In the genomic region with DNA sequence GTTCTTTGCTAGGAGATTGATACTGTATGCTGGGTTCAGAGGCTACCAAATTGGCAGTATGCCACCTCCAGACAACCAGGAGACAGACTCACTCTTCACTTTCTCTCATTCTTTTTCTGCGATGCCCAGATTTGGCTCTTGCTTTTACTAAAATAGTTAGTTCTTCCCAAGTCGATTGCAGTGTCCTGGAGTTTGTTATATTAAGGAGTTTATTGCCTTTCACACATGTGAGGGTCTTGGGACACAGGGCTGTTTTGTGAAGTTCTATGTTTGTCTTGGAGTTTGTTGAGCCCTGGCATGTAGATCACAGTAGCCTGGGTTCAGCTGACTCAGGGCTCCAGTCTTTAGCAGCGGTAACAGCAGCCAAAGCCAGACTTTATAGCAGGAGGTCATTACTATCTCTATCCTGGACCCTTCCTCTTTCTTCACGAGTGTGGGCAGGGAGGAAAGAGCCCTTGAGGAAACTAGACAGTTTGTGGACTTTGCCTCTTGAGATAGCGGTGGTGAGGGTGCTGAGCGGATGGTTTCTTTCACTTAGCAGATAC, we compare ENCODE assay signal across 8 cellular contexts. TPM values are rescaled to one million over a fixed set of nuclear protein-coding genes. Genes with fewer than 3 reads are reported as not detected.
DNase-seq lines count a peak whose midpoint lies in the region; ATAC-seq and TF ChIP-seq lines count a peak whose summit lies in the region.

No MANE protein-coding gene starts in this region.

- peak; percentile 29 for DNase-seq in AG10803 (ENCODE audit: low read depth)
- DNase-seq in HFF-Myc (ENCODE audit: extremely low read depth, low read depth): no peak
- no peak for DNase-seq in activated CD8-positive, alpha-beta T cell treated with anti-CD3 and anti-CD28 coated beads, Interleukin-2, amount 10 ng/mL, durations not matched to agents 7 days and 5 days
- no peak for DNase-seq in immature natural killer cell
- no peak for DNase-seq in stimulated activated naive CD8-positive, alpha-beta T cell treated with anti-CD3 and anti-CD28 coated beads, Interleukin-15, amount 100 ng/mL, for 72 hours
- DNase-seq in activated CD4-positive, CD25-positive, alpha-beta regulatory T cell treated with anti-CD3 and anti-CD28 coated beads, Interleukin-2, amount 50 U/mL, for 72 hours: no peak
- DNase-seq in cortex of kidney (lab: John Stamatoyannopoulos, UW): no peak

- CTCF ChIA-PET in activated CD8-positive, alpha-beta T cell treated with anti-CD3 and anti-CD28 coated beads, Interleukin-2, amount 10 ng/mL, durations not matched to agents 7 days and 5 days (lab: Charles Lee): interaction anchor here (1.2 to 10.4 kb wide), 7 partner anchors 9 to 285 kb away, joined by 3 to 98 read pairs (median 15); partner anchors contain the start of genes POP5 and UNC119B

- no peak for ATAC-seq in activated CD8-positive, alpha-beta T cell treated with anti-CD3 and anti-CD28 coated beads, Interleukin-2, amount 10 ng/mL, durations not matched to agents 7 days and 5 days
- ATAC-seq in stimulated activated naive CD8-positive, alpha-beta T cell treated with anti-CD3 and anti-CD28 coated beads, Interleukin-15, amount 100 ng/mL, for 72 hours: no peak
- ATAC-seq in HG03378 (IDR thresholded peaks at IDR 0.05; ENCODE audit: unreplicated experiment): no peak

- peaks cover 9% of the 10 kb centered on the region for H3K36me3 Mint-ChIP-seq in activated CD8-positive, alpha-beta T cell treated with anti-CD3 and anti-CD28 coated beads, Interleukin-2, amount 10 ng/mL, durations not matched to agents 7 days and 5 days (ENCODE audit: low read depth)
- H3K36me3 Mint-ChIP-seq in immature natural killer cell: no peaks in the 10 kb centered on the region

- H3K27ac Mint-ChIP-seq in activated CD8-positive, alpha-beta T cell treated with anti-CD3 and anti-CD28 coated beads, Interleukin-2, amount 10 ng/mL, durations not matched to agents 7 days and 5 days: peak overlapping the region; percentile 64
- H3K27ac Mint-ChIP-seq in immature natural killer cell: peak overlapping the region; percentile 58 to 86 (median 82)
- peak overlapping the region; percentile 75 to 80 for H3K27ac Mint-ChIP-seq in stimulated activated naive CD8-positive, alpha-beta T cell treated with anti-CD3 and anti-CD28 coated beads, Interleukin-15, amount 100 ng/mL, for 72 hours

- TF ChIP-seq CTCF in AG10803 (conservative IDR thresholded peaks at IDR 0.05; ENCODE audit: low read length): no peak
- no peak for TF ChIP-seq CTCF in HFF-Myc (IDR thresholded peaks at IDR 0.05; ENCODE audit: low read depth, low read length, missing control alignments)

- H3K27me3 Mint-ChIP-seq in activated CD8-positive, alpha-beta T cell treated with anti-CD3 and anti-CD28 coated beads, Interleukin-2, amount 10 ng/mL, durations not matched to agents 7 days and 5 days (ENCODE audit: low read depth): no peaks in the 10 kb centered on the region
- H3K27me3 Mint-ChIP-seq in immature natural killer cell (ENCODE audit: low read depth in 3 of 3): peaks cover 8 to 9% (median 8%) of the 10 kb centered on the region in 3 donors
- H3K27me3 Mint-ChIP-seq in stimulated activated naive CD8-positive, alpha-beta T cell treated with anti-CD3 and anti-CD28 coated beads, Interleukin-15, amount 100 ng/mL, for 72 hours: no peaks in the 10 kb centered on the region

- H3K4me1 Mint-ChIP-seq in activated CD8-positive, alpha-beta T cell treated with anti-CD3 and anti-CD28 coated beads, Interleukin-2, amount 10 ng/mL, durations not matched to agents 7 days and 5 days (ENCODE audit: low read depth): peaks cover 66% of the 10 kb centered on the region
- H3K4me1 Mint-ChIP-seq in immature natural killer cell: peaks cover 45 to 61% of the 10 kb centered on the region in 2 donors
- peaks cover 69% of the 10 kb centered on the region for H3K4me1 Mint-ChIP-seq in stimulated activated naive CD8-positive, alpha-beta T cell treated with anti-CD3 and anti-CD28 coated beads, Interleukin-15, amount 100 ng/mL, for 72 hours

- H3K9me3 Mint-ChIP-seq in activated CD8-positive, alpha-beta T cell treated with anti-CD3 and anti-CD28 coated beads, Interleukin-2, amount 10 ng/mL, durations not matched to agents 7 days and 5 days (ENCODE audit: insufficient read depth): no peaks in the 10 kb centered on the region
- no peaks in the 10 kb centered on the region for H3K9me3 Mint-ChIP-seq in immature natural killer cell
- no peaks in the 10 kb centered on the region for H3K9me3 Mint-ChIP-seq in stimulated activated naive CD8-positive, alpha-beta T cell treated with anti-CD3 and anti-CD28 coated beads, Interleukin-15, amount 100 ng/mL, for 72 hours

- H3K4me3 Mint-ChIP-seq in activated CD8-positive, alpha-beta T cell treated with anti-CD3 and anti-CD28 coated beads, Interleukin-2, amount 10 ng/mL, durations not matched to agents 7 days and 5 days: peak overlapping the region; percentile 93
- H3K4me3 Mint-ChIP-seq in immature natural killer cell: peak overlapping the region; percentile 85 to 92 (median 89)
- H3K4me3 Mint-ChIP-seq in stimulated activated naive CD8-positive, alpha-beta T cell treated with anti-CD3 and anti-CD28 coated beads, Interleukin-15, amount 100 ng/mL, for 72 hours: peak overlapping the region; percentile 88 to 96

- POLR2A ChIA-PET in activated CD8-positive, alpha-beta T cell treated with anti-CD3 and anti-CD28 coated beads, Interleukin-2, amount 10 ng/mL, durations not matched to agents 7 days and 5 days (lab: Charles Lee): interaction anchor here (0.6 to 1.7 kb wide), 2 partner anchors 107 to 160 kb away, joined by 4 read pairs; partner anchors contain the start of gene COQ5

- peak overlapping the region; percentile 74 for H3K4me3 ChIP-seq in AG10803 (ENCODE audit: low read length)
- peak overlapping the region; percentile 69 for H3K4me3 ChIP-seq in HFF-Myc (replicated peaks; ENCODE audit: low read depth, low read length)

RNA-seq across cellular contexts. Expression of gene MLEC, which starts 1.6 kb away (rescaled TPM):
- total RNA-seq in activated CD8-positive, alpha-beta T cell treated with anti-CD3 and anti-CD28 coated beads, Interleukin-2, amount 10 ng/mL, durations not matched to agents 7 days and 5 days: 100 to 1,000 TPM in 1 of 2 experiments, 10 to 100 TPM in 1; 95.0 to 102 TPM
- 100 to 1,000 TPM in 1 of 3 donors, 10 to 100 TPM in 2; 77.7 to 109 (median 81.6) TPM for polyA plus RNA-seq in immature natural killer cell

RNA-seq across cellular contexts. Expression of gene UNC119B, which starts 21.7 kb away (rescaled TPM):
- 10 to 100 TPM; 18.5 to 18.9 TPM for total RNA-seq in activated CD8-positive, alpha-beta T cell treated with anti-CD3 and anti-CD28 coated beads, Interleukin-2, amount 10 ng/mL, durations not matched to agents 7 days and 5 days
- polyA plus RNA-seq in immature natural killer cell: 1 to 10 TPM; 5.1 to 6.2 (median 5.8) TPM

RNA-seq across cellular contexts. Expression of gene ACADS, which starts 37.0 kb away (rescaled TPM):
- total RNA-seq in activated CD8-positive, alpha-beta T cell treated with anti-CD3 and anti-CD28 coated beads, Interleukin-2, amount 10 ng/mL, durations not matched to agents 7 days and 5 days: 10 to 100 TPM; 18.6 to 19.1 TPM
- 10 to 100 TPM; 27.1 to 48.3 (median 40.8) TPM for polyA plus RNA-seq in immature natural killer cell

RNA-seq across cellular contexts. Expression of gene CABP1, which starts 48.2 kb away (rescaled TPM):
- under 1 TPM in 1 of 2 experiments, not detected in 1; 0.34 TPM for total RNA-seq in activated CD8-positive, alpha-beta T cell treated with anti-CD3 and anti-CD28 coated beads, Interleukin-2, amount 10 ng/mL, durations not matched to agents 7 days and 5 days
- not detected for polyA plus RNA-seq in immature natural killer cell
